ENCODE assay signal across 31 cellular contexts in genomic region chr3:64644483-64644882, GRCh38. TPM values are rescaled to one million over a fixed set of nuclear protein-coding genes. Genes with fewer than 3 reads are reported as not detected.
"Had no signal": no experiment of that assay in that cellular context is flagged by ENCODE, and none has a peak within 500 bp of the region (broad histone marks: within the 10 kb centered on the region; RNA-seq: fewer than 3 reads in every experiment).

No MANE protein-coding gene starts in this region.

- H3K4me3 ChIP-seq: neural progenitor cell, ovary, psoas muscle, right lobe of liver, sigmoid colon, suprapubic skin, testis, tibial artery, transverse colon, vagina had no signal

- H3K79me2 ChIP-seq: parathyroid adenoma had no signal

- H3K9me3 Mint-ChIP-seq: nephron; neural progenitor cell; stimulated activated memory B cell treated with anti-CD40 and anti-IgM and Interleukin-4, amounts not matched to agents 10 μg/mL and 1 μg/mL and 100 μg/mL, for 72 hours; stimulated activated naive CD8-positive, alpha-beta T cell treated with anti-CD3 and anti-CD28 coated beads, Interleukin-15, amount 100 ng/mL, for 72 hours; type B pancreatic cell had no signal

- H3K4me3 Mint-ChIP-seq: naive thymus-derived CD4-positive, alpha-beta T cell; natural killer cell; nephron; neural progenitor cell; stimulated activated memory B cell treated with anti-CD40 and anti-IgM and Interleukin-4, amounts not matched to agents 10 μg/mL and 1 μg/mL and 100 μg/mL, for 72 hours; stimulated activated naive CD8-positive, alpha-beta T cell treated with anti-CD3 and anti-CD28 coated beads, Interleukin-15, amount 100 ng/mL, for 72 hours; type B pancreatic cell had no signal

- H3K27ac Mint-ChIP-seq: naive thymus-derived CD4-positive, alpha-beta T cell; natural killer cell; neural progenitor cell; stimulated activated memory B cell treated with anti-CD40 and anti-IgM and Interleukin-4, amounts not matched to agents 10 μg/mL and 1 μg/mL and 100 μg/mL, for 72 hours; stimulated activated naive CD8-positive, alpha-beta T cell treated with anti-CD3 and anti-CD28 coated beads, Interleukin-15, amount 100 ng/mL, for 72 hours; type B pancreatic cell had no signal

- H2AFZ ChIP-seq: neural progenitor cell, parathyroid adenoma had no signal

- H3K4me1 ChIP-seq: parathyroid adenoma, psoas muscle, right lobe of liver, suprapubic skin, testis, vagina had no signal

- H3K4me2 ChIP-seq: neural progenitor cell had no signal

- H3K36me3 Mint-ChIP-seq: naive thymus-derived CD4-positive, alpha-beta T cell; natural killer cell; stimulated activated memory B cell treated with anti-CD40 and anti-IgM and Interleukin-4, amounts not matched to agents 10 μg/mL and 1 μg/mL and 100 μg/mL, for 72 hours had no signal

- ATAC-seq: naive thymus-derived CD4-positive, alpha-beta T cell; natural killer cell; psoas muscle; right cardiac atrium; right lobe of liver; stimulated activated memory B cell treated with anti-CD40 and anti-IgM and Interleukin-4, amounts not matched to agents 10 μg/mL and 1 μg/mL and 100 μg/mL, for 72 hours; stimulated activated naive CD8-positive, alpha-beta T cell treated with anti-CD3 and anti-CD28 coated beads, Interleukin-15, amount 100 ng/mL, for 72 hours; stimulated activated naive CD8-positive, alpha-beta T cell treated with anti-CD3 and anti-CD28 coated beads, Interleukin-15, Interleukin-2, amounts not matched to agents 100 U/mL and 50 U/mL, for 24 hours had no signal

- DNase-seq: naive thymus-derived CD4-positive, alpha-beta T cell; natural killer cell; occipital lobe; ovary; posterior cingulate gyrus; psoas muscle; right cardiac atrium; right lobe of liver; sigmoid colon; small intestine; stimulated activated CD4-positive, alpha-beta T cell treated with anti-CD3 and anti-CD28 coated beads, Interleukin-15, amount 100 ng/mL, for 24 hours; stimulated activated CD4-positive, alpha-beta T cell treated with anti-CD3 and anti-CD28 coated beads, Interleukin-2, amount 100 ng/mL, for 24 hours; stimulated activated CD4-positive, alpha-beta T cell treated with anti-CD3 and anti-CD28 coated beads, Interleukin-4, amount 100 ng/mL, for 1 hour; stimulated activated CD4-positive, alpha-beta T cell treated with anti-CD3 and anti-CD28 coated beads, Interleukin-4, amount 100 ng/mL, for 4 hours; stimulated activated CD8-positive, alpha-beta memory T cell treated with anti-CD3 and anti-CD28 coated beads, Interleukin-4, amount 100 ng/mL, for 48 hours; stimulated activated naive CD4-positive, alpha-beta T cell; stimulated activated naive CD8-positive, alpha-beta T cell treated with anti-CD3 and anti-CD28 coated beads, Interleukin-15, amount 100 ng/mL, for 72 hours; stimulated activated naive CD8-positive, alpha-beta T cell treated with anti-CD3 and anti-CD28 coated beads, Interleukin-15, Interleukin-2, amounts not matched to agents 100 U/mL and 50 U/mL, for 24 hours; substantia nigra; testis; tibial artery; transverse colon had no signal

- H3K9ac ChIP-seq: neural progenitor cell, parathyroid adenoma had no signal

- H3K9me3 ChIP-seq: ovary, psoas muscle, right lobe of liver, sigmoid colon, suprapubic skin, testis, tibial artery, transverse colon, vagina had no signal

- H3K27ac ChIP-seq: neural progenitor cell, ovary, parathyroid adenoma, psoas muscle, right lobe of liver, suprapubic skin, testis, vagina had no signal

- H3K27me3 Mint-ChIP-seq: naive thymus-derived CD4-positive, alpha-beta T cell; progenitor cell of endocrine pancreas; stimulated activated memory B cell treated with anti-CD40 and anti-IgM and Interleukin-4, amounts not matched to agents 10 μg/mL and 1 μg/mL and 100 μg/mL, for 72 hours; stimulated activated naive CD8-positive, alpha-beta T cell treated with anti-CD3 and anti-CD28 coated beads, Interleukin-15, amount 100 ng/mL, for 72 hours; type B pancreatic cell had no signal

- H3K36me3 ChIP-seq: ovary, right lobe of liver, suprapubic skin, transverse colon had no signal

- H3K27me3 ChIP-seq: neural progenitor cell, ovary, right lobe of liver, sigmoid colon, suprapubic skin, testis, tibial artery, transverse colon, vagina had no signal

- FAIRE-seq: small intestine, urothelium cell line had no signal

- H3K4me1 Mint-ChIP-seq: naive thymus-derived CD4-positive, alpha-beta T cell; natural killer cell; stimulated activated memory B cell treated with anti-CD40 and anti-IgM and Interleukin-4, amounts not matched to agents 10 μg/mL and 1 μg/mL and 100 μg/mL, for 72 hours; stimulated activated naive CD8-positive, alpha-beta T cell treated with anti-CD3 and anti-CD28 coated beads, Interleukin-15, amount 100 ng/mL, for 72 hours had no signal

RNA-seq across cellular contexts. Expression of gene ADAMTS9, which starts 43.3 kb away (rescaled TPM):
- total RNA-seq: naive thymus-derived CD4-positive, alpha-beta T cell; natural killer cell had no signal
- polyA plus RNA-seq: naive thymus-derived CD4-positive, alpha-beta T cell had no signal
